ENCODE assay signal across 1 cellular context in the genomic region with DNA sequence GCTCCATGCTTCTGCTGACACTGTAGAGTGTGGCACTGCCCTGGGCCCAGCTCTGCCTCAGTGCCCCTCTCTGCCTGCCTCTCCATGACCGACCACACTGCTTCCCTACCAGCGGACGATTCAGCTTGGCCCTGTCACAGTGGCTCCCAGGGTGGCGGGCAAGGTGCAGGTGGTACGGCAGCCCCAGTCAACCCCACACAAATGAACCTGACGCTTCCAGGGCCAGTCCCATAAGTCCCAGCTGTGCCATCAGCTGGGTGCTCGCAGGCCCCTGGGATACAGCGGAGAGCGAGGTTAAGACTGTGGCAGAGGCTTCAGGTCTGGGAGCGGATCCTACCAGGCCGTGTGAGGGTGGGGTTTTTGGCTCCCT.
TF ChIP-seq lines count a peak whose summit lies in the region.

No MANE protein-coding gene starts in this region.

TF ChIP-seq in H1, 55 proteins besides CTCF, POLR2A, EP300 and RAD21:
- TF ChIP-seq YY1 (IDR thresholded peaks at IDR 0.05; ENCODE audit: low read depth, low read length), result no peak
- TF ChIP-seq, protein P1, sequence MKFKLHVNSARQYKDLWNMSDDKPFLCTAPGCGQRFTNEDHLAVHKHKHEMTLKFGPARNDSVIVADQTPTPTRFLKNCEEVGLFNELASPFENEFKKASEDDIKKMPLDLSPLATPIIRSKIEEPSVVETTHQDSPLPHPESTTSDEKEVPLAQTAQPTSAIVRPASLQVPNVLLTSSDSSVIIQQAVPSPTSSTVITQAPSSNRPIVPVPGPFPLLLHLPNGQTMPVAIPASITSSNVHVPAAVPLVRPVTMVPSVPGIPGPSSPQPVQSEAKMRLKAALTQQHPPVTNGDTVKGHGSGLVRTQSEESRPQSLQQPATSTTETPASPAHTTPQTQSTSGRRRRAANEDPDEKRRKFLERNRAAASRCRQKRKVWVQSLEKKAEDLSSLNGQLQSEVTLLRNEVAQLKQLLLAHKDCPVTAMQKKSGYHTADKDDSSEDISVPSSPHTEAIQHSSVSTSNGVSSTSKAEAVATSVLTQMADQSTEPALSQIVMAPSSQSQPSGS (IDR thresholded peaks at IDR 0.05; ENCODE audit: low read length), result no peak
